In genomic region chr7:139648941-139649425, GRCh38 we compare ENCODE assay signal across 1 cellular context.
TF ChIP-seq lines count a peak whose summit lies in the region.

No MANE protein-coding gene starts in this region.

TF ChIP-seq in GM12878, 131 proteins besides CTCF, POLR2A, EP300 and RAD21 (continued from another document and continues in another):
- no peak; the same call in 1 of the 2 replicates for TF ChIP-seq NKRF (conservative IDR thresholded peaks at IDR 0.05)
- TF ChIP-seq POLR2AphosphoS2 (IDR thresholded peaks at IDR 0.05; ENCODE audit: low read depth, low read length): no peak
- TF ChIP-seq LARP7 (IDR thresholded peaks at IDR 0.05): peak; percentile 57; the same call in 1 of the 2 replicates
- TF ChIP-seq ZNF592 (IDR thresholded peaks at IDR 0.05): no peak
- no peak for TF ChIP-seq HSF1 (IDR thresholded peaks at IDR 0.05; ENCODE audit: low read depth, low read length)
- TF ChIP-seq DPF2 (IDR thresholded peaks at IDR 0.05): peak; percentile 98
- TF ChIP-seq WRNIP1 (IDR thresholded peaks at IDR 0.05; ENCODE audit: borderline replicate concordance, low read depth, low read length): no peak
- peak; percentile 90 for TF ChIP-seq ATF2 (IDR thresholded peaks at IDR 0.05; ENCODE audit: low read length)
- no peak for TF ChIP-seq TARDBP (IDR thresholded peaks at IDR 0.05; ENCODE audit: borderline replicate concordance)
- no peak for TF ChIP-seq HDAC2 (IDR thresholded peaks at IDR 0.05)
- TF ChIP-seq BACH1 (IDR thresholded peaks at IDR 0.05; ENCODE audit: borderline replicate concordance): peak; percentile 74; the same call in 1 of the 2 replicates
- TF ChIP-seq SKIL (IDR thresholded peaks at IDR 0.05; ENCODE audit: low read depth, poor library complexity, severe bottlenecking): peak; percentile 93
- TF ChIP-seq ZBTB40 (IDR thresholded peaks at IDR 0.05; ENCODE audit: borderline replicate concordance): no peak
- no peak for TF ChIP-seq RCOR1 (conservative IDR thresholded peaks at IDR 0.05; ENCODE audit: low read depth, low read length)
- peak; percentile 78; the same call in 1 of the 2 replicates for TF ChIP-seq ZBED1 (IDR thresholded peaks at IDR 0.05; ENCODE audit: borderline replicate concordance)
- TF ChIP-seq IRF3 (IDR thresholded peaks at IDR 0.05): no peak
- TF ChIP-seq POLR2AphosphoS5 (IDR thresholded peaks at IDR 0.05; ENCODE audit: low read length): peak; percentile 36; the same call in 1 of the 2 replicates
- peak; percentile 82 for TF ChIP-seq TBL1XR1 (IDR thresholded peaks at IDR 0.05; ENCODE audit: low read depth, low read length)
- TF ChIP-seq ASH2L (IDR thresholded peaks at IDR 0.05; ENCODE audit: borderline replicate concordance, low read depth): no peak
- no peak for TF ChIP-seq NFXL1 (IDR thresholded peaks at IDR 0.05; ENCODE audit: borderline replicate concordance)
- peak; percentile 93 for TF ChIP-seq GATAD2B (conservative IDR thresholded peaks at IDR 0.05; ENCODE audit: low read depth)
- no peak for TF ChIP-seq GABPA (IDR thresholded peaks at IDR 0.05; ENCODE audit: low read depth)
- no peak for TF ChIP-seq PAX8 (IDR thresholded peaks at IDR 0.05)
- TF ChIP-seq MYC (IDR thresholded peaks at IDR 0.05; ENCODE audit: insufficient read depth, insufficient read length, insufficient replicate concordance, low read length, severe bottlenecking): no peak
- TF ChIP-seq SMAD5 (IDR thresholded peaks at IDR 0.05; ENCODE audit: low read depth): no peak
- no peak for TF ChIP-seq RFX5 (IDR thresholded peaks at IDR 0.05; ENCODE audit: low read depth, low read length)
- TF ChIP-seq SMC3 (IDR thresholded peaks at IDR 0.05; ENCODE audit: borderline replicate concordance, low read length): no peak
- no peak for TF ChIP-seq SRF (IDR thresholded peaks at IDR 0.05; ENCODE audit: low read depth in 2 of 2, low read length in 2 of 2)
- TF ChIP-seq RELB (IDR thresholded peaks at IDR 0.05; ENCODE audit: low read depth): peak; percentile 88
- TF ChIP-seq MTA2 (IDR thresholded peaks at IDR 0.05; ENCODE audit: low read depth): peak; percentile 94
- no peak for TF ChIP-seq NR2C2 (IDR thresholded peaks at IDR 0.05; ENCODE audit: borderline replicate concordance, control insufficient read depth, insufficient read length, low read depth)
- 0 out of 2 replicates have a peak, but pooled peaks have one; percentile 23 for TF ChIP-seq REST (IDR thresholded peaks at IDR 0.05; ENCODE audit: low read depth, low read length)
